14 cellular contexts compared by ENCODE assay signal in the genomic region with DNA sequence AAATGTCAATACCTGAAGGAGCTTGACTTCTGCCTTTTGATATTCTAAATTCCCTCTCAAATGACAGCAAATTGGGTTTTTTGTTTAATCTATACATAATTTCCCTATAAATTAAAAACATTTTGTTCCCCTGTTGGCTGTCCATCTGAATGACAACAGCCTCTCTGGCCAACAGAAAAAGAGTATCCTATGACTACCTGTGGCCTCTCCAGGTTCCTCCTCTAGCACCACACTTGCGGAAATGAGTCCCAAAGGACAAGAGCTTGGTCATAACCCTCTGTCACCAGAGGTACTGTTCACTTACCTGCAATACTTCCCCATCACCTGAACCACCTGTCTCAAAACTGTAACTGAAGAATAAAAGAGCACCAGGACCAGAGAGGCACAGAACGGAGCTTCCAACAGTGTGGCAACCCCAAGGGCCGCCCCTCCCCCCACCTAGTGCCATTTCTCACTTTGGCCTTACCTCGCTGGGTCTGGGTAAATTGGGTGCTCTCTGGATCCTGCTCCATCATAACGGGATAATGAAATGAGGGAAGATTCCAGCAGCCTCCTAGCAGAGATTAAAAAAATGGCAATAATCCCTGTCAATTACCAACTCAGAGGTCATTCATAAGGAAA.
DNase-seq lines count a peak whose midpoint lies in the region; ATAC-seq and TF ChIP-seq lines count a peak whose summit lies in the region.
"Had no signal": no experiment of that assay in that cellular context is flagged by ENCODE, and none has a peak within 500 bp of the region (broad histone marks: within the 10 kb centered on the region; RNA-seq: fewer than 3 reads in every experiment).

No MANE protein-coding gene starts in this region.

- H3K79me1 ChIP-seq in H9 (ENCODE audit: insufficient read depth, low read depth, low read length, poor library complexity, severe bottlenecking): no peaks in the 10 kb centered on the region

- no peak overlapping the region for H3K4ac ChIP-seq in H9 (ENCODE audit: low read depth, low read length)

- H3K36me3 Mint-ChIP-seq in H9 (ENCODE audit: insufficient read depth in 1 of 3, low read depth in 3 of 3): peaks cover 8 to 10% (median 9%) of the 10 kb centered on the region in 3 experiments
- H3K36me3 Mint-ChIP-seq in T-helper 17 cell (ENCODE audit: low read depth): peaks cover 3% of the 10 kb centered on the region
- H3K36me3 Mint-ChIP-seq in central memory CD8-positive, alpha-beta T cell (ENCODE audit: insufficient read depth): peaks cover 17% of the 10 kb centered on the region
- H3K36me3 Mint-ChIP-seq in neural crest cell (ENCODE audit: low read depth): peaks cover 7% of the 10 kb centered on the region

- no peak overlapping the region for H2BK20ac ChIP-seq in H9 (ENCODE audit: low read depth, low read length, poor library complexity, severe bottlenecking)

- H3K27ac Mint-ChIP-seq in H9 (peak overlapping the region in 2 of 3 experiments; percentile 54 to 57; a peak in 5 of 7 replicates), T-helper 17 cell (peak overlapping the region; percentile 53), neural crest cell (ENCODE audit: unreplicated experiment) (peak overlapping the region; percentile 54)
- H3K27ac Mint-ChIP-seq in central memory CD8-positive, alpha-beta T cell (ENCODE audit: low read depth): peak overlapping the region; percentile 59
- H3K27ac Mint-ChIP-seq: B cell; CD4-positive, alpha-beta T cell had no signal

- no peak overlapping the region for H2AFZ ChIP-seq in H9 (ENCODE audit: low read length)

- no peaks in the 10 kb centered on the region for H3K79me2 ChIP-seq in H9 (ENCODE audit: insufficient read depth, low read length)

- H4K8ac ChIP-seq in H9 (replicated peaks; ENCODE audit: insufficient read length, low read depth, low read length): no peak overlapping the region

- no peak overlapping the region for H2AK5ac ChIP-seq in H9 (ENCODE audit: insufficient read length, low read length)

- no peak overlapping the region for H2BK5ac ChIP-seq in H9 (ENCODE audit: insufficient read length, low read length)

- no peak overlapping the region for H2BK15ac ChIP-seq in H9 (ENCODE audit: low read depth, low read length)

- H3K9me3 ChIP-seq in H9 (ENCODE audit: control insufficient read depth, low read depth, low read length) (no peaks in the 10 kb centered on the region), T-helper 17 cell (ENCODE audit: control insufficient read depth, low read length, poor library complexity, severe bottlenecking) (no peaks in the 10 kb centered on the region), suprapubic skin (no peaks in the 10 kb centered on the region)

- H3K36me3 ChIP-seq in suprapubic skin: peaks cover 16% of the 10 kb centered on the region

- H3K4me1 Mint-ChIP-seq in H9 (peaks cover 30 to 34% of the 10 kb centered on the region in 2 experiments), T-helper 17 cell (peaks cover 11% of the 10 kb centered on the region), neural crest cell (no peaks in the 10 kb centered on the region)
- H3K4me1 Mint-ChIP-seq in central memory CD8-positive, alpha-beta T cell: peaks cover 20% of the 10 kb centered on the region
- H3K4me1 Mint-ChIP-seq: B cell had no signal

- no peak overlapping the region for H3K9ac ChIP-seq in H9 (ENCODE audit: extremely low read depth, insufficient read length, low read length)

- H3K4me2 ChIP-seq in H9 (ENCODE audit: insufficient read depth, insufficient read length, low read length): no peak overlapping the region

- peaks cover 3% of the 10 kb centered on the region for H3K4me1 ChIP-seq in H9 (ENCODE audit: insufficient read depth, low read length)
- peaks cover 19% of the 10 kb centered on the region for H3K4me1 ChIP-seq in suprapubic skin

- no peak for ATAC-seq in T-helper 17 cell
- ATAC-seq in central memory CD8-positive, alpha-beta T cell (replicated peaks; ENCODE audit: extremely low read depth, poor library complexity, severe bottlenecking): no peak
- ATAC-seq: GM12878 had no signal

- no peaks in the 10 kb centered on the region for H4K20me1 ChIP-seq in H9 (ENCODE audit: control insufficient read depth, insufficient read depth, insufficient read length)

- H4K5ac ChIP-seq in H9 (ENCODE audit: insufficient read length, low read depth, low read length): no peak overlapping the region

- TF ChIP-seq EP300 in suprapubic skin (IDR thresholded peaks at IDR 0.05): no peak

- H3K27ac ChIP-seq in H9 (ENCODE audit: insufficient read length, low read depth, low read length): no peak overlapping the region
- H3K27ac ChIP-seq in suprapubic skin: no peak overlapping the region

- no peak overlapping the region for H3K18ac ChIP-seq in H9 (ENCODE audit: insufficient read length, low read depth, low read length)

- H3T11ph ChIP-seq in H9 (ENCODE audit: low read length): no peak overlapping the region

- no peaks in the 10 kb centered on the region for H3K9me3 Mint-ChIP-seq in H9
- no peaks in the 10 kb centered on the region for H3K9me3 Mint-ChIP-seq in central memory CD8-positive, alpha-beta T cell
- no peaks in the 10 kb centered on the region for H3K9me3 Mint-ChIP-seq in neural crest cell
- H3K9me3 Mint-ChIP-seq: CD4-positive, alpha-beta T cell had no signal

- H3K56ac ChIP-seq in H9 (ENCODE audit: insufficient read length, low read depth, low read length): no peak overlapping the region

- no peak overlapping the region for H2BK120ac ChIP-seq in H9 (ENCODE audit: low read depth, low read length, poor library complexity, severe bottlenecking)

- no peak overlapping the region for H2BK12ac ChIP-seq in H9 (ENCODE audit: insufficient read length, low read depth, low read length)

- no peak for TF ChIP-seq POLR2A in suprapubic skin (IDR thresholded peaks at IDR 0.05)

- no peak overlapping the region for H3K4me3 ChIP-seq in suprapubic skin
- H3K4me3 ChIP-seq: GM12878 had no signal

- H3K23me2 ChIP-seq in H9 (ENCODE audit: insufficient read length, low read depth, low read length, poor library complexity, severe bottlenecking): no peaks in the 10 kb centered on the region

- H3K23ac ChIP-seq in H9 (ENCODE audit: insufficient read length, low read depth, low read length): no peak overlapping the region

- H3K4me3 Mint-ChIP-seq in H9: no peak overlapping the region; a peak in 2 of 5 replicates
- no peak overlapping the region for H3K4me3 Mint-ChIP-seq in T-helper 17 cell
- no peak overlapping the region for H3K4me3 Mint-ChIP-seq in central memory CD8-positive, alpha-beta T cell
- H3K4me3 Mint-ChIP-seq in neural crest cell: no peak overlapping the region
- H3K4me3 Mint-ChIP-seq: B cell; CD4-positive, alpha-beta T cell had no signal

- H3K27me3 ChIP-seq in H9 (ENCODE audit: insufficient read depth, low read length) (no peaks in the 10 kb centered on the region), suprapubic skin (no peaks in the 10 kb centered on the region)

- TF ChIP-seq CTCF in H9 (conservative IDR thresholded peaks at IDR 0.05) (no peak), neural crest cell (conservative IDR thresholded peaks at IDR 0.05) (no peak), suprapubic skin (IDR thresholded peaks at IDR 0.05) (no peak)

- H3K27me3 Mint-ChIP-seq in H9 (ENCODE audit: low read depth) (no peaks in the 10 kb centered on the region), T-helper 17 cell (no peaks in the 10 kb centered on the region), neural crest cell (ENCODE audit: low read depth) (no peaks in the 10 kb centered on the region)
- no peaks in the 10 kb centered on the region for H3K27me3 Mint-ChIP-seq in central memory CD8-positive, alpha-beta T cell
- H3K27me3 Mint-ChIP-seq: B cell; CD4-positive, alpha-beta T cell had no signal

- DNase-seq in H9 (no peak), T-helper 17 cell (no peak), neural crest cell (ENCODE audit: low read depth, low spot score) (no peak), suprapubic skin (ENCODE audit: low spot score in 2 of 2) (no peak), DMS153 (lab: John Stamatoyannopoulos, UW) (no peak)
- no peak for DNase-seq in central memory CD8-positive, alpha-beta T cell (ENCODE audit: low spot score in 2 of 2)
- DNase-seq in stimulated activated CD4-positive, alpha-beta T cell treated with anti-CD3 and anti-CD28 coated beads, Interleukin-12 subunit alpha, Interleukin-12 subunit beta, amount 100 ng/mL, for 4 hours: no peak
- DNase-seq: C1 segment of cervical spinal cord; Calu3; CD4-positive, alpha-beta T cell; DMS 273 treated with DMSO at 0.1 percent for 48 hours; DMS79 had no signal

- WGBS in H9 (ENCODE audit: extremely low coverage, insufficient read length, low lambda C conversion rate): no CpG with 5 or more reads among the region's 5 CpGs
- WGBS in suprapubic skin: 93% methylated on average over 5 of the region's 5 CpGs

- no peak overlapping the region for H4K91ac ChIP-seq in H9 (ENCODE audit: insufficient read length, low read depth, low read length)

- H3K14ac ChIP-seq in H9 (ENCODE audit: insufficient read depth, low read length): no peak overlapping the region
